1 cellular context compared by ENCODE assay signal in genomic region chr4:183838987-183839712, GRCh38.
TF ChIP-seq lines count a peak whose summit lies in the region.

No MANE protein-coding gene starts in this region.

TF ChIP-seq in GM12878, 131 proteins besides CTCF, POLR2A, EP300 and RAD21 (continued from another document):
- TF ChIP-seq CUX1 (IDR thresholded peaks at IDR 0.05; ENCODE audit: insufficient replicate concordance, low read depth, low read length), result no peak
